ENCODE assay signal across 15 cellular contexts in the genomic region with DNA sequence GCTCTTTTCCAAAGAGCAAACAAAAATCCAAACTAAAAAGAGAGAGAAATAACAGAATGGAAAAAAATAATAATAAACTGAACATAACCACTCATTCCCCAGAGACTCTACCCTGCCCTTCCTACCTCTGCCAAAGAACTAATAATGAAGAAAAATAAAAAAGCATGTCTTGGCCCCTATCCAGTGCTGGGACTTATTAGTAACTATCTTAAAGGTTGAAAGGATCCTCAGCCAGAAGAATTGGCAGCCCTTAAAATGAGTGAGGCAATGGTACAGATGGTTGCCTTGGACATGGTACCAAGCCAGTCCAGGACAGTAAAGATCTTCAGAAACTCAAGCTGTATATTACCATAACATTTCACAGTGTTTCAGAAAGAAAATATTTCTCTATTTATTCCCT.
DNase-seq lines count a peak whose midpoint lies in the region; ATAC-seq and TF ChIP-seq lines count a peak whose summit lies in the region.
"Had no signal": no experiment of that assay in that cellular context is flagged by ENCODE, and none has a peak within 500 bp of the region (broad histone marks: within the 10 kb centered on the region; RNA-seq: fewer than 3 reads in every experiment).

No MANE protein-coding gene starts in this region.

- CTCF ChIA-PET in HEK293T (lab: Yijun Ruan, JAX) = no interaction called here

- DNase-seq in NCI-H446 (lab: John Stamatoyannopoulos, UW) (peak; percentile 95 to 97), cerebellar cortex (ENCODE audit: low spot score) (peak; percentile 66), fibroblast of pulmonary artery (ENCODE audit: low read depth) (peak; percentile 66), smooth muscle cell of the brain vasculature (ENCODE audit: low read depth, low spot score) (peak; percentile 31), COLO668 (lab: John Stamatoyannopoulos, UW; ENCODE audit: unreplicated experiment) (no peak), Right ventricle myocardium inferior (ENCODE audit: missing footprints) (no peak), HEK293T (ENCODE audit: extremely low spot score) (no peak)
- DNase-seq: DND-41, H9, IMR-90, NCI-H1092, NCI-H1436 treated with DMSO at 0.1 percent for 48 hours, NCI-H2029 treated with DMSO at 0.1 percent for 48 hours, NCI-H2171, Peyer's patch had no signal

- POLR2A ChIA-PET in HEK293T (lab: Yijun Ruan, JAX) = no interaction called here

- H3K4me3 ChIP-seq in fibroblast of pulmonary artery (replicated peaks; ENCODE audit: low read depth, low read length) = no peak overlapping the region
- H3K4me3 ChIP-seq: Peyer's patch had no signal

- no peak for ATAC-seq in Right ventricle myocardium inferior

- no peak for TF ChIP-seq CTCF in fibroblast of pulmonary artery (IDR thresholded peaks at IDR 0.05; ENCODE audit: low read length, missing control alignments)

- intact Hi-C loops in Right ventricle myocardium inferior (cut with DNase I) = no loop called here

TF ChIP-seq in HEK293T, 16 proteins besides CTCF, POLR2A, EP300 and RAD21:
- no peak for TF ChIP-seq FOXA1 (IDR thresholded peaks at IDR 0.05)
- TF ChIP-seq HDGF (IDR thresholded peaks at IDR 0.05; ENCODE audit: borderline replicate concordance) = no peak
- no peak for TF ChIP-seq BHLHE40 (IDR thresholded peaks at IDR 0.05; ENCODE audit: borderline replicate concordance)
- no peak for TF ChIP-seq TARDBP (IDR thresholded peaks at IDR 0.05)
- no peak for TF ChIP-seq SUZ12 (IDR thresholded peaks at IDR 0.05)
- TF ChIP-seq, protein P1, sequence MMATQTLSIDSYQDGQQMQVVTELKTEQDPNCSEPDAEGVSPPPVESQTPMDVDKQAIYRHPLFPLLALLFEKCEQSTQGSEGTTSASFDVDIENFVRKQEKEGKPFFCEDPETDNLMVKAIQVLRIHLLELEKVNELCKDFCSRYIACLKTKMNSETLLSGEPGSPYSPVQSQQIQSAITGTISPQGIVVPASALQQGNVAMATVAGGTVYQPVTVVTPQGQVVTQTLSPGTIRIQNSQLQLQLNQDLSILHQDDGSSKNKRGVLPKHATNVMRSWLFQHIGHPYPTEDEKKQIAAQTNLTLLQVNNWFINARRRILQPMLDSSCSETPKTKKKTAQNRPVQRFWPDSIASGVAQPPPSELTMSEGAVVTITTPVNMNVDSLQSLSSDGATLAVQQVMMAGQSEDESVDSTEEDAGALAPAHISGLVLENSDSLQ (IDR thresholded peaks at IDR 0.05) = no peak
- no peak for TF ChIP-seq ZNF384 (IDR thresholded peaks at IDR 0.05)
- TF ChIP-seq FOXM1 (IDR thresholded peaks at IDR 0.05; ENCODE audit: borderline replicate concordance) = no peak

Comparison
In these comparisons a context has a peak if more than half of its experiments do, and no peak if none do; other contexts are left out.
1. DNase-seq: peak in NCI-H446 (2 of 2), cerebellar cortex (single experiment), fibroblast of pulmonary artery (single experiment) and smooth muscle cell of the brain vasculature (single experiment); none in COLO668 (single experiment), Right ventricle myocardium inferior (single experiment) and HEK293T (single experiment).